Comparison of ENCODE assay signal across 26 cellular contexts in the genomic region with DNA sequence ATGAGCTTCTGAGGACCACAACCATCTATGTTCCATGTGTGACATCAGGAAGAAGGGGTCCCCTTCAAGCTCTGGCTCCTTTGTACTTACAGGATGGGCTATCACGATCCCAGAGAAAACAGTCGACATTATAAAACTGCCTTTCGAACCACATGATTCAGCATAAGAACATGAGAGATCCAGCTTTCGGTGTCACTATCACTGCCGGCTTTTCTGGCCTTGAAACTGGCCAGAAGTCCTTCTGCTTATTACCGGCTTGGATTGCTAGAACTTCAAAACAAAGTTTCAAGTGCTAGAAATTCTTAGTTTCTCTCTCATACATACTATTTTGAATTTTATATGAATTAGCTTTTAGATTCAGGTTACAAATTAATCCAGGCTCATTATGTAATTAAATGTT.
DNase-seq lines count a peak whose midpoint lies in the region; ATAC-seq, FAIRE-seq and TF ChIP-seq lines count a peak whose summit lies in the region.
"Had no signal": no experiment of that assay in that cellular context is flagged by ENCODE, and none has a peak within 500 bp of the region (broad histone marks: within the 10 kb centered on the region; RNA-seq: fewer than 3 reads in every experiment).

No MANE protein-coding gene starts in this region.

- TF ChIP-seq CTCF in Loucy (conservative IDR thresholded peaks at IDR 0.05; ENCODE audit: low read length): no peak
- TF ChIP-seq CTCF in bronchial epithelial cell (IDR thresholded peaks at IDR 0.05; ENCODE audit: insufficient read depth, low read length, severe bottlenecking): no peak
- no peak for TF ChIP-seq CTCF in ovary (IDR thresholded peaks at IDR 0.05)
- no peak for TF ChIP-seq CTCF in smooth muscle cell (IDR thresholded peaks at IDR 0.05; ENCODE audit: borderline replicate concordance, insufficient read depth, poor library complexity, severe bottlenecking)
- no peak for TF ChIP-seq CTCF in omental fat pad (IDR thresholded peaks at IDR 0.05)

- no peaks in the 10 kb centered on the region for H3K27me3 Mint-ChIP-seq in activated naive CD8-positive, alpha-beta T cell treated with anti-CD3 and anti-CD28 coated beads for 36 hours
- H3K27me3 Mint-ChIP-seq: B cell; CD4-positive, alpha-beta T cell had no signal

- no peaks in the 10 kb centered on the region for H3K4me1 ChIP-seq in Loucy (ENCODE audit: insufficient read depth, low read length, poor library complexity, severe bottlenecking)
- H3K4me1 ChIP-seq in ovary (ENCODE audit: insufficient read depth): peaks cover 8% of the 10 kb centered on the region
- H3K4me1 ChIP-seq in smooth muscle cell (ENCODE audit: low read depth): peaks cover 4% of the 10 kb centered on the region
- H3K4me1 ChIP-seq: A549, Caco-2 had no signal

- no peak for DNase-seq in bronchial epithelial cell (ENCODE audit: low read depth)
- DNase-seq in ovary: peak; percentile 33 to 48 (median 36)
- DNase-seq in smooth muscle cell (lab: John Stamatoyannopoulos, UW; ENCODE audit: unreplicated experiment): no peak
- DNase-seq in NCI-H526 (lab: John Stamatoyannopoulos, UW): no peak
- no peak for DNase-seq in DMS153 treated with DMSO at 0.1 percent for 48 hours (lab: John Stamatoyannopoulos, UW; ENCODE audit: unreplicated experiment)
- DNase-seq in omental fat pad (ENCODE audit: low spot score): no peak
- no peak for DNase-seq in activated naive CD8-positive, alpha-beta T cell treated with anti-CD3 and anti-CD28 coated beads for 36 hours
- DNase-seq: AML-193; Caco-2; Calu3; CD4-positive, alpha-beta T cell; CD8-positive, alpha-beta T cell; DMS53; DMS79; DND-41; EL; GDM1 had no signal

- H3K27ac ChIP-seq in ovary (peak overlapping the region in 1 of 2 donors; percentile 51), smooth muscle cell (ENCODE audit: low read depth) (peak overlapping the region; percentile 92)
- H3K27ac ChIP-seq: 22Rv1; A549; BLaER1 treated with 17β-estradiol and CSF1 and Interleukin-3, amounts not matched to agents 10 nM and 100 nM; C4-2B had no signal

- peak; percentile 52 for FAIRE-seq in bronchial epithelial cell (lab: Jason Lieb, UNC)
- FAIRE-seq: A549, GM12878, GM12892, GM18507 had no signal

- TF ChIP-seq EP300 in ovary (IDR thresholded peaks at IDR 0.05): no peak

- WGBS in ovary, 3 donors: 5 to 29% (median 7%) methylated on average over 6 of the region's 6 CpGs
- 18% methylated on average over 6 of the region's 6 CpGs for WGBS in smooth muscle cell (ENCODE audit: low lambda C conversion rate)

- H2AFZ ChIP-seq in Loucy (ENCODE audit: low read length): 0 out of 2 replicates have a peak overlapping the region, but pooled peaks have one; percentile 51
- H2AFZ ChIP-seq in smooth muscle cell (ENCODE audit: low read depth): peak overlapping the region; percentile 6

- H3K9ac ChIP-seq in Loucy (ENCODE audit: low read depth, low read length, poor library complexity, severe bottlenecking) (no peak overlapping the region), smooth muscle cell (ENCODE audit: low read depth) (peak overlapping the region; percentile 11)
- H3K9ac ChIP-seq: BLaER1 treated with 17β-estradiol and CSF1 and Interleukin-3, amounts not matched to agents 10 nM and 100 nM had no signal

- no peaks in the 10 kb centered on the region for H3F3A ChIP-seq in Loucy (ENCODE audit: low read depth)
- peaks cover 21% of the 10 kb centered on the region for H3F3A ChIP-seq in smooth muscle cell (ENCODE audit: low read depth)

- H3K4me1 Mint-ChIP-seq in activated naive CD8-positive, alpha-beta T cell treated with anti-CD3 and anti-CD28 coated beads for 36 hours: no peaks in the 10 kb centered on the region
- H3K4me1 Mint-ChIP-seq: B cell had no signal

- H3K36me3 ChIP-seq in Loucy (ENCODE audit: insufficient read depth, low read length) (no peaks in the 10 kb centered on the region), bronchial epithelial cell (ENCODE audit: control insufficient read depth, insufficient read depth, low read length) (no peaks in the 10 kb centered on the region), ovary (no peaks in the 10 kb centered on the region), smooth muscle cell (ENCODE audit: low read depth) (peaks cover 3% of the 10 kb centered on the region)
- H3K36me3 ChIP-seq: BLaER1 treated with 17β-estradiol and CSF1 and Interleukin-3, amounts not matched to agents 10 nM and 100 nM had no signal

- H3K27ac Mint-ChIP-seq in activated naive CD8-positive, alpha-beta T cell treated with anti-CD3 and anti-CD28 coated beads for 36 hours: no peak overlapping the region
- H3K27ac Mint-ChIP-seq: B cell; CD4-positive, alpha-beta T cell; CD8-positive, alpha-beta T cell had no signal

- H3K9me3 Mint-ChIP-seq in activated naive CD8-positive, alpha-beta T cell treated with anti-CD3 and anti-CD28 coated beads for 36 hours: peaks cover 2% of the 10 kb centered on the region

- no peaks in the 10 kb centered on the region for H3K27me3 ChIP-seq in Loucy (ENCODE audit: insufficient read depth, low read length, poor library complexity, severe bottlenecking)
- H3K27me3 ChIP-seq in bronchial epithelial cell (ENCODE audit: control insufficient read depth, insufficient read depth, low read length): no peaks in the 10 kb centered on the region
- H3K27me3 ChIP-seq in ovary: no peaks in the 10 kb centered on the region
- no peaks in the 10 kb centered on the region for H3K27me3 ChIP-seq in smooth muscle cell (ENCODE audit: low read depth)
- H3K27me3 ChIP-seq: BLaER1 treated with 17β-estradiol and CSF1 and Interleukin-3, amounts not matched to agents 10 nM and 100 nM had no signal

- H3K4me2 ChIP-seq in Loucy (ENCODE audit: low read depth, low read length, poor library complexity, severe bottlenecking) (no peak overlapping the region), smooth muscle cell (peak overlapping the region; percentile 81)
- H3K4me2 ChIP-seq: A549; BLaER1 treated with 17β-estradiol and CSF1 and Interleukin-3, amounts not matched to agents 10 nM and 100 nM had no signal

- no peak for TF ChIP-seq POLR2A in ovary (IDR thresholded peaks at IDR 0.05)

- H3K4me3 ChIP-seq in Loucy (ENCODE audit: low read length, poor library complexity, severe bottlenecking) (no peak overlapping the region), bronchial epithelial cell (ENCODE audit: low read depth, low read length) (no peak overlapping the region), ovary (no peak overlapping the region), smooth muscle cell (no peak overlapping the region)
- H3K4me3 ChIP-seq: A549; BLaER1 treated with 17β-estradiol and CSF1 and Interleukin-3, amounts not matched to agents 10 nM and 100 nM; GM12878 had no signal

- no peak for ATAC-seq in omental fat pad (ENCODE audit: low FRiP score)
- ATAC-seq: CD8-positive, alpha-beta T cell; GM12878 had no signal

- intact Hi-C loops in ovary (cut with DNase I): loop anchor here in 2 of 4 donors (5.0 to 10.0 kb wide), 3 partner anchors 140 to 453 kb away; partner anchors contain the start of gene PID1 (in 2 of the 2)

- H4K20me1 ChIP-seq in Loucy (ENCODE audit: insufficient read depth, low read length, poor library complexity, severe bottlenecking): no peaks in the 10 kb centered on the region
- no peaks in the 10 kb centered on the region for H4K20me1 ChIP-seq in smooth muscle cell (ENCODE audit: low read depth)
- H4K20me1 ChIP-seq: BLaER1 treated with 17β-estradiol and CSF1 and Interleukin-3, amounts not matched to agents 10 nM and 100 nM had no signal

- no peaks in the 10 kb centered on the region for H3K9me3 ChIP-seq in Loucy (ENCODE audit: insufficient read depth, low read depth, low read length)
- no peaks in the 10 kb centered on the region for H3K9me3 ChIP-seq in ovary
- no peaks in the 10 kb centered on the region for H3K9me3 ChIP-seq in smooth muscle cell (replicated peaks; ENCODE audit: low read depth)
- H3K9me3 ChIP-seq: A549, Caco-2 had no signal

- no peaks in the 10 kb centered on the region for H3K9me2 ChIP-seq in Loucy (replicated peaks; ENCODE audit: low read depth, low read length)

- no peaks in the 10 kb centered on the region for H3K36me3 Mint-ChIP-seq in activated naive CD8-positive, alpha-beta T cell treated with anti-CD3 and anti-CD28 coated beads for 36 hours
- H3K36me3 Mint-ChIP-seq: CD8-positive, alpha-beta T cell had no signal

- H3K79me2 ChIP-seq in Loucy (ENCODE audit: insufficient read depth, low read length) (no peaks in the 10 kb centered on the region), smooth muscle cell (ENCODE audit: low read depth) (no peaks in the 10 kb centered on the region)

- no peak overlapping the region for H3K4me3 Mint-ChIP-seq in activated naive CD8-positive, alpha-beta T cell treated with anti-CD3 and anti-CD28 coated beads for 36 hours
- H3K4me3 Mint-ChIP-seq: B cell; CD4-positive, alpha-beta T cell; CD8-positive, alpha-beta T cell had no signal

Comparison
In these comparisons a context has a peak if more than half of its experiments do, and no peak if none do; other contexts are left out.
1. DNase-seq: peak in ovary (5 of 5); none in bronchial epithelial cell (single experiment), smooth muscle cell (single experiment), NCI-H526 (0 of 2), DMS153 treated with DMSO at 0.1 percent for 48 hours (single experiment), omental fat pad (single experiment) and activated naive CD8-positive, alpha-beta T cell treated with anti-CD3 and anti-CD28 coated beads for 36 hours (single experiment).